In genomic region chr2:187566712-187567111, GRCh38 we compare ENCODE assay signal across 12 cellular contexts.
"Had no signal": no experiment of that assay in that cellular context is flagged by ENCODE, and none has a peak within 500 bp of the region (broad histone marks: within the 10 kb centered on the region; RNA-seq: fewer than 3 reads in every experiment).

No MANE protein-coding gene starts in this region.

- H3K27me3 Mint-ChIP-seq: T-helper 17 cell had no signal

- H3K36me3 ChIP-seq: ovary, stomach had no signal

- H3K9me3 ChIP-seq: ovary, stomach had no signal

- DNase-seq: activated CD4-positive, alpha-beta T cell treated with anti-CD3 and anti-CD28 coated beads, Interleukin-2, amount 50 U/mL, for 4 hours; activated T-cell treated with anti-CD3 and anti-CD28 coated beads, Interleukin-2, amount 50 U/mL, for 1 hour; cerebellar nuclear complex; nephron progenitor cell; ovary; stimulated activated CD4-positive, alpha-beta T cell treated with anti-CD3 and anti-CD28 coated beads, Interleukin-15, amount 100 ng/mL, for 24 hours; stimulated activated CD4-positive, alpha-beta T cell treated with anti-CD3 and anti-CD28 coated beads, Interleukin-4, amount 100 ng/mL, for 4 hours; stomach; T-helper 17 cell had no signal

- H3K27ac Mint-ChIP-seq: activated naive CD4-positive, alpha-beta T cell treated with anti-CD3 and anti-CD28 coated beads, Interleukin-2, amount 50 U/mL, for 24 hours; memory B cell; nephron progenitor cell; T-helper 17 cell had no signal

- H3K27me3 ChIP-seq: ovary, stomach had no signal

- ATAC-seq: activated CD4-positive, CD25-positive, alpha-beta regulatory T cell treated with anti-CD3 and anti-CD28 coated beads, Interleukin-2, amount 50 U/mL, for 24 hours; T-helper 17 cell had no signal

- H3K36me3 Mint-ChIP-seq: activated naive CD4-positive, alpha-beta T cell treated with anti-CD3 and anti-CD28 coated beads, Interleukin-2, amount 50 U/mL, for 24 hours; memory B cell had no signal

- H3K4me3 ChIP-seq: ovary, stomach had no signal

- H3K4me1 ChIP-seq: stomach had no signal

- H3K4me1 Mint-ChIP-seq: activated naive CD4-positive, alpha-beta T cell treated with anti-CD3 and anti-CD28 coated beads, Interleukin-2, amount 50 U/mL, for 24 hours; memory B cell; nephron progenitor cell; T-helper 17 cell had no signal

- H3K27ac ChIP-seq: ovary, stomach had no signal

- H3K9me3 Mint-ChIP-seq: activated naive CD4-positive, alpha-beta T cell treated with anti-CD3 and anti-CD28 coated beads, Interleukin-2, amount 50 U/mL, for 24 hours; nephron progenitor cell had no signal

- H3K4me3 Mint-ChIP-seq: activated naive CD4-positive, alpha-beta T cell treated with anti-CD3 and anti-CD28 coated beads, Interleukin-2, amount 50 U/mL, for 24 hours; memory B cell; nephron progenitor cell; T-helper 17 cell had no signal
